14 cellular contexts compared by ENCODE assay signal in the genomic region with DNA sequence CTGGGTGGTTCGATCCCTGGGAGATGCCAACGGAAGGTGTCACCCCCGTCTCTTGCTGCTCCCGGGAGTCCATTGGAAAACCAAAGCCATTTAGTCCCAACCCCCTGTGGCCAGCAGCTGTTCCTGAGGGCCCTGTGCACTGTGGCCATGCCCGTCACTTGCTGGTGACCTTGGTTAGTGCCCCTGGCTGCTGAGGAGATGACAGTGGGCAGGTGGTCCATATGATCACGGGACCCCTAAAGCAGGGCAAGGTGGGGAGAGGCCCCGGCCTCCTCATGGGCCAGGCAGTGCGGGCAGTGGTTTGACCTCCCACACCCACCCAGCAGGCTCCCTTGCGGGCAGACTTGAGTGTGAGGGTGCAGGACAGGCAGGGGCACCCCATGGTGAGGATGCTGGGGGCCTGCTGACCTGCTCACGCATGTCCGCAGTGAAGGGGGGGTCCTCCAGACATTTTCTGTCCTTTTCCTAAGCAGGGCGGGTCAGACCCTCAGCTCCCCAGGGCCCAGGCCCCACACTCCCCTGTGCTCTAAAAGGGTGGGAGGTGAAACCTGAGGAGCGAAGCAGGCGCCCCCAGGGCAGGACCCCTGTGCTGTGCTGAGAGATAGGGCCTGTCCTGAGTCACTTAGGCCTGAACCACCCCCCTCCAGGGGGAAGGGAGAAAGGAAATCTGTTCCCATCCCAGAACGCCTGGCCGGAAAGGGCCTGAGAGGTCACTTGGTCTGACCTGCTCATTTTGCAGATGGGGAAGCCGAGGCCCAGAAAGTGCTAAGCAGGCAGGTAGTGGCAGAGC. TPM values are rescaled to one million over a fixed set of nuclear protein-coding genes. Genes with fewer than 3 reads are reported as not detected.
DNase-seq lines count a peak whose midpoint lies in the region; ATAC-seq and TF ChIP-seq lines count a peak whose summit lies in the region.
"Had no signal": no experiment of that assay in that cellular context is flagged by ENCODE, and none has a peak within 500 bp of the region (broad histone marks: within the 10 kb centered on the region; RNA-seq: fewer than 3 reads in every experiment).

No MANE protein-coding gene starts in this region.

- TF ChIP-seq POLR2A in esophagus squamous epithelium (IDR thresholded peaks at IDR 0.05) = no peak

- H3K36me3 ChIP-seq in A673 (ENCODE audit: insufficient read depth, low read length, poor library complexity, severe bottlenecking) (peaks cover 20% of the 10 kb centered on the region), esophagus squamous epithelium (peaks cover 0 to 14% (median 0%) of the 10 kb centered on the region in 3 donors), osteoblast (ENCODE audit: insufficient read depth, low read length) (no peaks in the 10 kb centered on the region)
- H3K36me3 ChIP-seq: suprapubic skin had no signal

- peaks cover 14% of the 10 kb centered on the region for H4K20me1 ChIP-seq in osteoblast (ENCODE audit: insufficient read depth, low read length)

- WGBS in esophagus squamous epithelium, 2 donors = 53 to 62% methylated on average over 3 to 4 of the region's 17 CpGs

- H3K27me3 Mint-ChIP-seq in IgD-negative memory B cell = no peaks in the 10 kb centered on the region
- H3K27me3 Mint-ChIP-seq in stimulated activated naive CD8-positive, alpha-beta T cell treated with anti-CD3 and anti-CD28 coated beads, Interleukin-15, amount 100 ng/mL, for 72 hours = no peaks in the 10 kb centered on the region

- no peak for DNase-seq in A673 (ENCODE audit: low spot score)
- DNase-seq in esophagus squamous epithelium (lab: John Stamatoyannopoulos, UW) = no peak
- peak; percentile 50 for DNase-seq in osteoblast (ENCODE audit: insufficient read length, low spot score, missing footprints)
- DNase-seq in SIG-M5 (lab: John Stamatoyannopoulos, UW) = no peak
- DNase-seq in stimulated activated naive CD8-positive, alpha-beta T cell treated with anti-CD3 and anti-CD28 coated beads, Interleukin-15, amount 100 ng/mL, for 72 hours = no peak
- DNase-seq: activated CD4-positive, alpha-beta T cell treated with anti-CD3 and anti-CD28 coated beads, Interleukin-2, amount 50 U/mL, for 1 hour; activated naive CD4-positive, alpha-beta T cell treated with anti-CD3 and anti-CD28 coated beads, Interleukin-2, amount 50 U/mL, for 16 hours; NCI-H1436 had no signal

- H3K4me1 Mint-ChIP-seq in IgD-negative memory B cell = peaks cover 31 to 47% (median 36%) of the 10 kb centered on the region in 3 donors
- H3K4me1 Mint-ChIP-seq in stimulated activated naive CD8-positive, alpha-beta T cell treated with anti-CD3 and anti-CD28 coated beads, Interleukin-15, amount 100 ng/mL, for 72 hours = peaks cover 92% of the 10 kb centered on the region

- no peaks in the 10 kb centered on the region for H3K36me3 Mint-ChIP-seq in IgD-negative memory B cell

- POLR2A ChIA-PET in A673 (lab: Charles Lee; ENCODE audit: low non-redundant PET) = no interaction called here

- ATAC-seq in HG03378 (IDR thresholded peaks at IDR 0.05; ENCODE audit: unreplicated experiment) (no peak), HG02885 (IDR thresholded peaks at IDR 0.05; ENCODE audit: poor library complexity, unreplicated experiment) (no peak)
- no peak for ATAC-seq in stimulated activated naive CD8-positive, alpha-beta T cell treated with anti-CD3 and anti-CD28 coated beads, Interleukin-15, amount 100 ng/mL, for 72 hours

- BruUV-seq in A673 (replicated peaks; lab: Mats Ljungman, UMichigan) = no TSS peak

- no peaks in the 10 kb centered on the region for H3K9me3 Mint-ChIP-seq in IgD-negative memory B cell
- no peaks in the 10 kb centered on the region for H3K9me3 Mint-ChIP-seq in stimulated activated naive CD8-positive, alpha-beta T cell treated with anti-CD3 and anti-CD28 coated beads, Interleukin-15, amount 100 ng/mL, for 72 hours

- H3K27me3 ChIP-seq in A673 (replicated peaks; ENCODE audit: insufficient read depth, low read depth, low read length, poor library complexity) = no peaks in the 10 kb centered on the region
- H3K27me3 ChIP-seq in esophagus squamous epithelium = no peaks in the 10 kb centered on the region
- H3K27me3 ChIP-seq in osteoblast (ENCODE audit: insufficient read depth, low read length) = no peaks in the 10 kb centered on the region
- H3K27me3 ChIP-seq: suprapubic skin had no signal

- H3K4me3 ChIP-seq in A673 (ENCODE audit: low read depth, low read length, poor library complexity, severe bottlenecking) = no peak overlapping the region
- H3K4me3 ChIP-seq in esophagus squamous epithelium = no peak overlapping the region
- no peak overlapping the region for H3K4me3 ChIP-seq in osteoblast (ENCODE audit: insufficient read depth, low read length)
- H3K4me3 ChIP-seq: suprapubic skin had no signal

- peak overlapping the region; percentile 91 for H3K27ac ChIP-seq in A673 (ENCODE audit: low read depth, low read length, poor library complexity, severe bottlenecking)
- H3K27ac ChIP-seq in esophagus squamous epithelium = peak overlapping the region in 3 of 4 donors; percentile 69 to 75 (median 74)
- no peak overlapping the region for H3K27ac ChIP-seq in osteoblast (ENCODE audit: low read depth, low read length)
- H3K27ac ChIP-seq: suprapubic skin had no signal

- H2AFZ ChIP-seq in osteoblast (ENCODE audit: low read length) = no peak overlapping the region

- no peak overlapping the region for H3K4me2 ChIP-seq in osteoblast (ENCODE audit: insufficient read depth, low read length)

- CTCF ChIA-PET in A673 (lab: Charles Lee) = no interaction called here

- TF ChIP-seq CTCF in A673 (conservative IDR thresholded peaks at IDR 0.05; ENCODE audit: low read depth, low read length) (no peak), esophagus squamous epithelium (IDR thresholded peaks at IDR 0.05) (no peak), osteoblast (IDR thresholded peaks at IDR 0.05; ENCODE audit: extremely low read depth, low read depth, low read length) (no peak)

- H3K9me3 ChIP-seq in A673 (ENCODE audit: low read depth, low read length, poor library complexity, severe bottlenecking) (no peaks in the 10 kb centered on the region), esophagus squamous epithelium (no peaks in the 10 kb centered on the region), osteoblast (ENCODE audit: low read depth, low read length) (no peaks in the 10 kb centered on the region)
- H3K9me3 ChIP-seq: suprapubic skin had no signal

- H3K79me2 ChIP-seq in osteoblast (ENCODE audit: insufficient read depth, low read length) = no peaks in the 10 kb centered on the region

- peaks cover 49% of the 10 kb centered on the region for H3K4me1 ChIP-seq in A673 (ENCODE audit: insufficient read depth, low read length, poor library complexity, severe bottlenecking)
- peaks cover 20 to 71% (median 24%) of the 10 kb centered on the region in 3 donors for H3K4me1 ChIP-seq in esophagus squamous epithelium
- H3K4me1 ChIP-seq in osteoblast (ENCODE audit: insufficient read depth, low read length) = no peaks in the 10 kb centered on the region

- H3K4me3 Mint-ChIP-seq in IgD-negative memory B cell = peak overlapping the region in 2 of 4 donors; percentile 43
- no peak overlapping the region for H3K4me3 Mint-ChIP-seq in stimulated activated naive CD8-positive, alpha-beta T cell treated with anti-CD3 and anti-CD28 coated beads, Interleukin-15, amount 100 ng/mL, for 72 hours

- intact Hi-C loops in A673 (cut with micrococcal nuclease; ENCODE audit: unreplicated experiment) = no loop called here
- intact Hi-C loops in esophagus squamous epithelium (cut with DNase I) = no loop called here

- H3K27ac Mint-ChIP-seq in IgD-negative memory B cell = peak overlapping the region; percentile 39 to 93 (median 50)
- H3K27ac Mint-ChIP-seq in stimulated activated naive CD8-positive, alpha-beta T cell treated with anti-CD3 and anti-CD28 coated beads, Interleukin-15, amount 100 ng/mL, for 72 hours = no peak overlapping the region

RNA-seq across cellular contexts. Expression of gene ITM2C, which starts 6.8 kb away (rescaled TPM):
- total RNA-seq in A673 (2021) (283 and 293 TPM in 2 replicates), esophagus squamous epithelium (10 to 100 TPM in 2 of 4 donors, 1 to 10 TPM in 2; 3.8 to 31.9 (median 10.3) TPM), osteoblast (52.2 and 63.7 TPM in 2 replicates)
- 162 TPM for polyA plus RNA-seq in IgD-negative memory B cell

RNA-seq across cellular contexts. Expression of gene GPR55, which starts 53.5 kb away (rescaled TPM):
- total RNA-seq in A673 (2021) (0.19 TPM in 1 of 2 replicates, not detected in the other), esophagus squamous epithelium (under 1 TPM; 0.61 to 0.88 (median 0.78) TPM), osteoblast (not detected in 2 replicates)
- polyA plus RNA-seq in IgD-negative memory B cell = 1.9 TPM
- total RNA-seq: Daoy, fibroblast of villous mesenchyme had no signal

Comparison
In these comparisons a context has a peak if more than half of its experiments do, and no peak if none do; other contexts are left out.
1. H3K27ac Mint-ChIP-seq: peak in IgD-negative memory B cell (3 of 3); none in stimulated activated naive CD8-positive, alpha-beta T cell treated with anti-CD3 and anti-CD28 coated beads, Interleukin-15, amount 100 ng/mL, for 72 hours (0 of 2).